ENCODE assay signal across 8 cellular contexts in genomic region chr2:176269319-176270099, GRCh38. TPM values are rescaled to one million over a fixed set of nuclear protein-coding genes. Genes with fewer than 3 reads are reported as not detected.
DNase-seq lines count a peak whose midpoint lies in the region; ATAC-seq and TF ChIP-seq lines count a peak whose summit lies in the region.

TSS of gene MTX2 (plus strand) at chr2:176269442. CDS start at chr2:176269630, 188 bp downstream.

- H3K9me3 Mint-ChIP-seq in T-helper 1 cell treated with Interleukin-12 subunit alpha and Interleukin-12 subunit beta and Interleukin-4 antibody, amounts not matched to agents 30 μg/mL and 1 μg/mL, for 36 hours = no peaks in the 10 kb centered on the region

- peak within 1 kb of the TSS; percentile 93 for H3K27ac Mint-ChIP-seq in T-helper 1 cell treated with Interleukin-12 subunit alpha and Interleukin-12 subunit beta and Interleukin-4 antibody, amounts not matched to agents 30 μg/mL and 1 μg/mL, for 36 hours

- H3K4me1 Mint-ChIP-seq in T-helper 1 cell treated with Interleukin-12 subunit alpha and Interleukin-12 subunit beta and Interleukin-4 antibody, amounts not matched to agents 30 μg/mL and 1 μg/mL, for 36 hours (ENCODE audit: low read depth) = peaks cover 9% of the 10 kb centered on the region

- H3K27ac ChIP-seq in aorta (ENCODE audit: low read depth in 1 of 2, low read length in 2 of 2) = peak within 1 kb of the TSS in 1 of 2 donors; percentile 4

- peak within 1 kb of the TSS; percentile 96 for H3K4me3 Mint-ChIP-seq in T-helper 1 cell treated with Interleukin-12 subunit alpha and Interleukin-12 subunit beta and Interleukin-4 antibody, amounts not matched to agents 30 μg/mL and 1 μg/mL, for 36 hours

- in situ Hi-C loops in GM13977 (cut with MboI; ENCODE audit: low pct_unique_long_range_greater_than_20kb, low sequenced_read_pairs, unreplicated experiment) = no loop called here

- H3K27me3 ChIP-seq in aorta (ENCODE audit: control insufficient read depth in 1 of 2, insufficient read depth in 2 of 2, low read length in 1 of 2) = peaks cover 0 to 2% of the 10 kb centered on the region in 2 donors

- H3K27me3 Mint-ChIP-seq in T-helper 1 cell treated with Interleukin-12 subunit alpha and Interleukin-12 subunit beta and Interleukin-4 antibody, amounts not matched to agents 30 μg/mL and 1 μg/mL, for 36 hours (ENCODE audit: low read depth) = peaks cover 8% of the 10 kb centered on the region

- peak; percentile 85 for DNase-seq in GM13977 (ENCODE audit: low spot score)
- DNase-seq in NCI-H1436 treated with DMSO at 0.1 percent for 48 hours (lab: John Stamatoyannopoulos, UW) = peak; percentile 40
- peak; percentile 28 for DNase-seq in amniotic stem cell (lab: John Stamatoyannopoulos, UW)
- peak; percentile 89 for DNase-seq in left ventricle myocardium superior
- peak; percentile 73 for DNase-seq in putamen (ENCODE audit: low spot score)
- DNase-seq in aorta = peak; percentile 77 to 90

- peak; percentile 21 for TF ChIP-seq CTCF in GM13977 (IDR thresholded peaks at IDR 0.05; ENCODE audit: extremely low read depth, insufficient read depth, missing control alignments)

- H3K36me3 Mint-ChIP-seq in T-helper 1 cell treated with Interleukin-12 subunit alpha and Interleukin-12 subunit beta and Interleukin-4 antibody, amounts not matched to agents 30 μg/mL and 1 μg/mL, for 36 hours (ENCODE audit: low read depth) = no peaks in the 10 kb centered on the region

- no peaks in the 10 kb centered on the region for H3K9me3 ChIP-seq in aorta (ENCODE audit: control insufficient read depth, low read length)

- H3K36me3 ChIP-seq in aorta (ENCODE audit: control insufficient read depth in 1 of 2, insufficient read depth in 2 of 2, low read length in 1 of 2) = no peaks in the 10 kb centered on the region

- 0 to 1% methylated on average over 58 of the region's 58 CpGs for WGBS in aorta, 2 donors

- ATAC-seq in HG02840 (IDR thresholded peaks at IDR 0.05; ENCODE audit: low FRiP score, unreplicated experiment) (peak; percentile 96), left ventricle myocardium superior (peak; percentile 100), aorta (ENCODE audit: low FRiP score) (peak; percentile 97)

- peak within 1 kb of the TSS; percentile 44 to 88 for H3K4me3 ChIP-seq in aorta (ENCODE audit: low read length in 2 of 2)

- peaks cover 0 to 2% of the 10 kb centered on the region in 2 donors for H3K4me1 ChIP-seq in aorta (ENCODE audit: control insufficient read depth in 1 of 2, insufficient read depth in 2 of 2, low read length in 2 of 2)

- intact Hi-C loops in left ventricle myocardium superior (cut with micrococcal nuclease) = no loop called here
- intact Hi-C loops in aorta (cut with DNase I) = loop anchor here (5.0 to 10.0 kb wide), 5 partner anchors 125 to 285 kb away; no protein-coding TSS in a partner anchor

RNA-seq across cellular contexts. Expression of gene MTX2, which starts in this region (rescaled TPM):
- 55.4 TPM for total RNA-seq in left ventricle myocardium superior
- total RNA-seq in aorta = 10 to 100 TPM; 18.0 to 18.5 TPM
- polyA plus RNA-seq in aorta = 10 to 100 TPM; 26.5 to 31.3 TPM

Comparison
In these comparisons a context has a peak if more than half of its experiments do, and no peak if none do; other contexts are left out.
1. DNase-seq: peak in every context shown above with its lines; median percentile 89 in left ventricle myocardium superior; 85 in GM13977; 84 in aorta; 73 in putamen; 40 in NCI-H1436 treated with DMSO at 0.1 percent for 48 hours; 28 in amniotic stem cell.